In genomic region chr21:43719748-43720538, GRCh38 we compare ENCODE assay signal across 8 cellular contexts. TPM values are rescaled to one million over a fixed set of nuclear protein-coding genes. Genes with fewer than 3 reads are reported as not detected.
DNase-seq lines count a peak whose midpoint lies in the region; ATAC-seq and TF ChIP-seq lines count a peak whose summit lies in the region.

No MANE protein-coding gene starts in this region.

- peak overlapping the region; percentile 70 for H3K9ac ChIP-seq in SK-N-MC (ENCODE audit: insufficient read length)

- CTCF ChIA-PET in A673 (lab: Charles Lee), result no interaction called here

- H2AFZ ChIP-seq in neuron (ENCODE audit: low read depth, low read length), result peak overlapping the region; percentile 89

- H3K4me1 ChIP-seq in A673 (ENCODE audit: insufficient read depth, low read length, poor library complexity, severe bottlenecking), result peaks cover 11% of the 10 kb centered on the region
- H3K4me1 ChIP-seq in neuron (ENCODE audit: insufficient read depth, low read length), result peaks cover 10% of the 10 kb centered on the region

- intact Hi-C loops in A673 (cut with micrococcal nuclease; ENCODE audit: unreplicated experiment), result no loop called here

- POLR2A ChIA-PET in A673 (lab: Charles Lee; ENCODE audit: low non-redundant PET), result interaction anchor here (0.6 kb wide), 1 partner anchor 819 kb away, joined by 3 read pairs; no protein-coding TSS in a partner anchor

- H3K27ac ChIP-seq in A673 (ENCODE audit: low read depth, low read length, poor library complexity, severe bottlenecking) (peak overlapping the region; percentile 91), SK-N-MC (no peak overlapping the region)

- BruUV-seq in A673 (replicated peaks; lab: Mats Ljungman, UMichigan), result no TSS peak

- H3K9me3 ChIP-seq in A673 (ENCODE audit: low read depth, low read length, poor library complexity, severe bottlenecking), result no peaks in the 10 kb centered on the region
- H3K9me3 ChIP-seq in SK-N-MC (ENCODE audit: low read depth, low read length), result no peaks in the 10 kb centered on the region
- peaks cover 3% of the 10 kb centered on the region for H3K9me3 ChIP-seq in neuron (ENCODE audit: low read length)

- no peak for TF ChIP-seq POLR2A in erythroblast (IDR thresholded peaks at IDR 0.05; ENCODE audit: low read length)

- no peak for TF ChIP-seq CTCF in A673 (conservative IDR thresholded peaks at IDR 0.05; ENCODE audit: low read depth, low read length)

- no peaks in the 10 kb centered on the region for H3K27me3 ChIP-seq in A673 (replicated peaks; ENCODE audit: insufficient read depth, low read depth, low read length, poor library complexity)
- no peaks in the 10 kb centered on the region for H3K27me3 ChIP-seq in neuron (ENCODE audit: insufficient read depth, low read length)

- no peak for DNase-seq in A673 (ENCODE audit: low spot score)
- no peak for DNase-seq in SK-N-MC (ENCODE audit: low read depth, low spot score)
- peak; percentile 47 to 63 for DNase-seq in erythroblast (lab: John Stamatoyannopoulos, UW)
- no peak for DNase-seq in NK-92 treated with Interleukin-12 subunit alpha and Interleukin-12 subunit beta, amount 100 ng/mL, for 24 hours (lab: John Stamatoyannopoulos, UW)
- DNase-seq in cortex of kidney (lab: John Stamatoyannopoulos, UW), result no peak

- H3K4me3 ChIP-seq in A673 (ENCODE audit: low read depth, low read length, poor library complexity, severe bottlenecking), result peak overlapping the region; percentile 99
- H3K4me3 ChIP-seq in SK-N-MC, result peak overlapping the region; percentile 94
- H3K4me3 ChIP-seq in neuron (ENCODE audit: low read length), result peak overlapping the region; percentile 89

- ATAC-seq in GM21526 (IDR thresholded peaks at IDR 0.05; ENCODE audit: low FRiP score, unreplicated experiment), result peak; percentile 2
- no peak for ATAC-seq in GM21360 (IDR thresholded peaks at IDR 0.05; ENCODE audit: unreplicated experiment)

- peaks cover 5% of the 10 kb centered on the region for H3K36me3 ChIP-seq in A673 (ENCODE audit: insufficient read depth, low read length, poor library complexity, severe bottlenecking)
- H3K36me3 ChIP-seq in SK-N-MC (ENCODE audit: insufficient read depth, low read length), result no peaks in the 10 kb centered on the region
- no peaks in the 10 kb centered on the region for H3K36me3 ChIP-seq in neuron (ENCODE audit: insufficient read depth, low read length)

RNA-seq across cellular contexts. Expression of gene PDXK, which starts 1.0 kb away (rescaled TPM):
- 114 and 116 TPM in 2 replicates for total RNA-seq in A673 (2021)

RNA-seq across cellular contexts. Expression of gene CSTB, which starts 56.2 kb away (rescaled TPM):
- 44.1 and 55.9 TPM in 2 replicates for total RNA-seq in A673 (2021)

Comparison
In these comparisons a context has a peak if more than half of its experiments do, and no peak if none do; other contexts are left out.
1. DNase-seq: peak in erythroblast (2 of 2); none in A673 (single experiment), SK-N-MC (single experiment), NK-92 treated with Interleukin-12 subunit alpha and Interleukin-12 subunit beta, amount 100 ng/mL, for 24 hours (single experiment) and cortex of kidney (single experiment).
2. Peak in every context shown above with its lines, with median percentiles within 50 percentile points of each other: H3K4me3 ChIP-seq.